6 cellular contexts compared by ENCODE assay signal in the genomic region with DNA sequence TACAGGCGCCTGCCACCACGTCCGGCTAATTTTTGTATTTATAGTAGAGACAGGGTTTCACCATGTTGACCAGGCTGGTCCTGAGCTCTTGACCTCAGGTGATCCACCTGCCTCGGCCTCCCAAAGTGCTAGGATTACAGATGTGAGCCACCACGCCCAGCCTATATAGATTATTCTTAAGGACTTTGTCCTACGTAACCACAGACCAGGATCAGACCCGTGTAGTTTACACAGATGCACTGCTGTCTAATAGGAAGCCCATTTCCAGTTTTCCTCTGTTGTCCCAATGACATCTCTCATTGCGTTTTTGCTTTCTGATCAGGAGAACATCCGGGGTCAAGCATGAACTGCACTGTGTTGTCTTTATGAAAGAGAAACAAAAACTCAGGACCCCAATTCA. TPM values are rescaled to one million over a fixed set of nuclear protein-coding genes. Genes with fewer than 3 reads are reported as not detected.
"Had no signal": no experiment of that assay in that cellular context is flagged by ENCODE, and none has a peak within 500 bp of the region (broad histone marks: within the 10 kb centered on the region; RNA-seq: fewer than 3 reads in every experiment).

No MANE protein-coding gene starts in this region.

RNA-seq across cellular contexts. Expression of a gene that starts 29.1 kb away (rescaled TPM):
- total RNA-seq: HT-29, IMR-90, K562 had no signal
- polyA plus RNA-seq: K562 had no signal

RNA-seq across cellular contexts. Expression of a gene that starts 32.1 kb away (rescaled TPM):
- total RNA-seq: GM23338, H1, H9, HT-29, IMR-90, K562 had no signal
- polyA plus RNA-seq: GM23338, IMR-90 had no signal
